In the genomic region with DNA sequence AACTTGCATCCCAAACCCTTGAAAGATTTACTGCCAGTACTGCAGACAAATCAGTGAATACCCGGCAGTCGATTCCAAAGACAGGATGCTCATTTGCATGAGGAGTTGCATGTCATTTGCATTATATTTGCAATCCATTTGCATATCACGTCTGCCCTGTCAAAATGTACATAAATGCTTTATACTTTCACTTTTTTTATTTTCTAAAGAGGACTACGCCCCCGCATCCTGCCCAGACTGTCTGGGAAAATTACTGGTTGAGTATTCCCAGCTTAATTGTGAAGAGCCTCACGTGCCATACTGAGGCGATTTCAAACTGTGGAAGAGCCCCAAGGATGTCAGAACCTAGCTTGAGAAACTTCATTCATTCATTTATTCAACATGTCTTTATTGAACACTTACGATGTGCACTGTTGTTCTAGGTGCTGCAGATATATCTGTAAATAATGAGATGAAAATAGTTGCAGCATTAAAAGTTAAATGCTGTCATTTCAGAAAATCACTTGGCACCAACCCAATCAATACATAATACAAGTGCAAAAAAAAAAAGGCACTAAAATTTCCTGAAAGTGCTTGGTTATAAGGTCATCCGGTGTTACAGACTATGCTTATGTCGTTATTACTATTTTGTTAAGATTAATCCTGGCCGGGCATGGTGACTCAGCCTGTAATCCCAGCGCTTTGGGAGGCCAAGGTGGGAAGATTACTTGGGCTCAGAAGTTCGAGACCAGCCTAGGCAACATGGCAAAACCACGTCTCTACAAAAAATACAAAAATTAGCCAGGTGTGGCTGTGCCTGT, we compare ENCODE assay signal across 24 cellular contexts. TPM values are rescaled to one million over a fixed set of nuclear protein-coding genes. Genes with fewer than 3 reads are reported as not detected.
A peak's percentile ranks its signal among the peaks of the same experiment; 100 is the strongest.
DNase-seq lines count a peak whose midpoint lies in the region; ATAC-seq and TF ChIP-seq lines count a peak whose summit lies in the region.
"Had no signal": no experiment of that assay in that cellular context is flagged by ENCODE, and none has a peak within 500 bp of the region (broad histone marks: within the 10 kb centered on the region; RNA-seq: fewer than 3 reads in every experiment).

No MANE protein-coding gene starts in this region.

- CTCF ChIA-PET in T-cell (lab: Charles Lee): interaction anchor here in 1 of 2 donors (0.6 kb wide), 1 partner anchor 9 kb away, joined by 3 read pairs; no protein-coding TSS in a partner anchor

- ATAC-seq in upper lobe of right lung: no peak
- ATAC-seq in GM19452 (IDR thresholded peaks at IDR 0.05; ENCODE audit: unreplicated experiment): no peak
- ATAC-seq in GM21528 (IDR thresholded peaks at IDR 0.05; ENCODE audit: low FRiP score, unreplicated experiment): no peak
- ATAC-seq in T-cell (replicated peaks in 1 of 4): no peak
- ATAC-seq: lower lobe of right lung; stimulated activated memory B cell treated with anti-CD40 and anti-IgM and Interleukin-4, amounts not matched to agents 10 μg/mL and 1 μg/mL and 100 μg/mL, for 72 hours had no signal

- POLR2A ChIA-PET in T-cell (lab: Charles Lee): no interaction called here

- peak overlapping the region in 3 of 5 experiments; percentile 57 to 78 (median 63) for H3K4me3 Mint-ChIP-seq in brain
- no peak overlapping the region for H3K4me3 Mint-ChIP-seq in T-cell
- H3K4me3 Mint-ChIP-seq: activated CD4-positive, alpha-beta memory T cell treated with anti-CD3 and anti-CD28 coated beads for 36 hours; dendritic cell treated with granulocyte-macrophage colony-stimulating factor and Interleukin-4, amounts not matched to agents 40 ng/mL and 50 ng/mL, for 4 days; stimulated activated memory B cell treated with anti-CD40 and anti-IgM and Interleukin-4, amounts not matched to agents 10 μg/mL and 1 μg/mL and 100 μg/mL, for 72 hours; T-helper 1 cell treated with Interleukin-12 subunit alpha and Interleukin-12 subunit beta and Interleukin-4 antibody, amounts not matched to agents 30 μg/mL and 1 μg/mL, for 36 hours had no signal

- no peaks in the 10 kb centered on the region for H3K4me1 ChIP-seq in upper lobe of right lung
- H3K4me1 ChIP-seq: lower lobe of right lung, sigmoid colon had no signal

- H3K4me3 ChIP-seq in upper lobe of right lung: no peak overlapping the region
- H3K4me3 ChIP-seq: lower lobe of right lung, sigmoid colon had no signal

- H3K36me3 Mint-ChIP-seq in brain (no peaks in the 10 kb centered on the region), T-cell (no peaks in the 10 kb centered on the region)
- H3K36me3 Mint-ChIP-seq: activated CD4-positive, alpha-beta memory T cell treated with anti-CD3 and anti-CD28 coated beads for 36 hours had no signal

- H3K27ac Mint-ChIP-seq in brain (peak overlapping the region; percentile 64 to 92 (median 87)), T-cell (no peak overlapping the region)
- H3K27ac Mint-ChIP-seq: activated CD4-positive, alpha-beta memory T cell treated with anti-CD3 and anti-CD28 coated beads for 36 hours; dendritic cell treated with granulocyte-macrophage colony-stimulating factor and Interleukin-4, amounts not matched to agents 40 ng/mL and 50 ng/mL, for 4 days; stimulated activated memory B cell treated with anti-CD40 and anti-IgM and Interleukin-4, amounts not matched to agents 10 μg/mL and 1 μg/mL and 100 μg/mL, for 72 hours; T-helper 1 cell treated with Interleukin-12 subunit alpha and Interleukin-12 subunit beta and Interleukin-4 antibody, amounts not matched to agents 30 μg/mL and 1 μg/mL, for 36 hours had no signal

- H3K36me3 ChIP-seq in upper lobe of right lung: no peaks in the 10 kb centered on the region
- H3K36me3 ChIP-seq: lower lobe of right lung, sigmoid colon had no signal

- H3K9me3 Mint-ChIP-seq in brain: peaks cover 0 to 7% (median 3%) of the 10 kb centered on the region in 5 experiments
- H3K9me3 Mint-ChIP-seq in T-cell: no peaks in the 10 kb centered on the region
- H3K9me3 Mint-ChIP-seq: dendritic cell treated with granulocyte-macrophage colony-stimulating factor and Interleukin-4, amounts not matched to agents 40 ng/mL and 50 ng/mL, for 4 days; stimulated activated memory B cell treated with anti-CD40 and anti-IgM and Interleukin-4, amounts not matched to agents 10 μg/mL and 1 μg/mL and 100 μg/mL, for 72 hours; T-helper 1 cell treated with Interleukin-12 subunit alpha and Interleukin-12 subunit beta and Interleukin-4 antibody, amounts not matched to agents 30 μg/mL and 1 μg/mL, for 36 hours had no signal

- H3K27me3 Mint-ChIP-seq in brain (peaks cover 3% of the 10 kb centered on the region), T-cell (no peaks in the 10 kb centered on the region)
- H3K27me3 Mint-ChIP-seq: activated CD4-positive, alpha-beta memory T cell treated with anti-CD3 and anti-CD28 coated beads for 36 hours; dendritic cell treated with granulocyte-macrophage colony-stimulating factor and Interleukin-4, amounts not matched to agents 40 ng/mL and 50 ng/mL, for 4 days; stimulated activated memory B cell treated with anti-CD40 and anti-IgM and Interleukin-4, amounts not matched to agents 10 μg/mL and 1 μg/mL and 100 μg/mL, for 72 hours had no signal

- TF ChIP-seq CTCF in brain (conservative IDR thresholded peaks at IDR 0.05) (no peak), upper lobe of right lung (IDR thresholded peaks at IDR 0.05) (no peak)

- H3K27ac ChIP-seq in upper lobe of right lung: no peak overlapping the region
- H3K27ac ChIP-seq: C4-2B, lower lobe of right lung, sigmoid colon had no signal

- intact Hi-C loops in upper lobe of right lung (cut with DNase I): no loop called here

- H3K27me3 ChIP-seq in upper lobe of right lung: no peaks in the 10 kb centered on the region
- H3K27me3 ChIP-seq: sigmoid colon had no signal

- no peaks in the 10 kb centered on the region for H3K9me3 ChIP-seq in upper lobe of right lung
- H3K9me3 ChIP-seq: Caco-2, lower lobe of right lung, sigmoid colon had no signal

- H3K4me1 Mint-ChIP-seq in brain (peaks cover 29% of the 10 kb centered on the region), T-cell (no peaks in the 10 kb centered on the region)

- DNase-seq in NAMALWA (ENCODE audit: low spot score) (peak; percentile 69), glomerular endothelial cell (ENCODE audit: extremely low read depth, low read depth, low spot score) (peak; percentile 47), upper lobe of right lung (peak; percentile 12), DMS153 treated with DMSO at 0.1 percent for 48 hours (lab: John Stamatoyannopoulos, UW; ENCODE audit: unreplicated experiment) (no peak), T-cell (no peak)
- DNase-seq: activated CD4-positive, alpha-beta memory T cell treated with anti-CD3 and anti-CD28 coated beads for 36 hours; activated CD4-positive, CD25-positive, alpha-beta regulatory T cell treated with anti-CD3 and anti-CD28 coated beads, Interleukin-2, amount 50 U/mL, for 72 hours; activated CD8-positive, alpha-beta memory T cell treated with anti-CD3 and anti-CD28 coated beads, Interleukin-2, amount 50 U/mL, for 48 hours; activated naive CD4-positive, alpha-beta T cell treated with anti-CD3 and anti-CD28 coated beads, Interleukin-2, amount 50 U/mL, for 16 hours; Caco-2; DMS79 treated with DMSO at 0.1 percent for 48 hours; KG1; kidney glomerular epithelial cell; lower lobe of right lung; NCI-H1436 treated with DMSO at 0.1 percent for 48 hours; sigmoid colon; stimulated activated CD4-positive, alpha-beta T cell treated with anti-CD3 and anti-CD28 coated beads, Interleukin-4, amount 100 ng/mL, for 4 hours had no signal

RNA-seq across cellular contexts. Expression of gene SIL1, which starts 17.2 kb away (rescaled TPM):
- 25.8 TPM for polyA plus RNA-seq in brain (ENCODE audit: insufficient read depth, low read depth, low replicate concordance)
- 48.7 and 49.0 TPM in 2 replicates for total RNA-seq in glomerular endothelial cell
- 56.9 TPM for total RNA-seq in upper lobe of right lung
- total RNA-seq in T-cell: 10 to 100 TPM; 14.2 to 16.5 (median 15.8) TPM

Comparison
In these comparisons a context has a peak if more than half of its experiments do, and no peak if none do; other contexts are left out.
1. DNase-seq: peak in NAMALWA (single experiment), glomerular endothelial cell (single experiment) and upper lobe of right lung (single experiment); none in DMS153 treated with DMSO at 0.1 percent for 48 hours (single experiment) and T-cell (0 of 34).
2. H3K27ac Mint-ChIP-seq: peak in brain (5 of 5); none in T-cell (0 of 2).
3. H3K4me3 Mint-ChIP-seq: peak in brain (3 of 5); none in T-cell (0 of 3).